In genomic region chr6:85068221-85068620, GRCh38 we compare ENCODE assay signal across 22 cellular contexts.
"Had no signal": no experiment of that assay in that cellular context is flagged by ENCODE, and none has a peak within 500 bp of the region (broad histone marks: within the 10 kb centered on the region; RNA-seq: fewer than 3 reads in every experiment).

No MANE protein-coding gene starts in this region.

- H3K4me3 Mint-ChIP-seq: effector memory CD8-positive, alpha-beta T cell; naive B cell; nephron; stimulated activated effector memory CD8-positive, alpha-beta T cell treated with anti-CD3 and anti-CD28 coated beads, Interleukin-12 subunit alpha, Interleukin-12 subunit beta, amount 100 ng/mL, for 72 hours; type B pancreatic cell had no signal

- H3K9me3 ChIP-seq: esophagus muscularis mucosa, pancreas, suprapubic skin, thyroid gland had no signal

- H3K27ac Mint-ChIP-seq: effector memory CD8-positive, alpha-beta T cell; naive B cell; nephron; progenitor cell of endocrine pancreas; stimulated activated effector memory CD8-positive, alpha-beta T cell treated with anti-CD3 and anti-CD28 coated beads, Interleukin-12 subunit alpha, Interleukin-12 subunit beta, amount 100 ng/mL, for 72 hours; type B pancreatic cell had no signal

- H3K9me3 Mint-ChIP-seq: type B pancreatic cell had no signal

- H3K4me1 Mint-ChIP-seq: naive B cell; nephron; stimulated activated effector memory CD8-positive, alpha-beta T cell treated with anti-CD3 and anti-CD28 coated beads, Interleukin-12 subunit alpha, Interleukin-12 subunit beta, amount 100 ng/mL, for 72 hours had no signal

- H3K4me1 ChIP-seq: esophagus muscularis mucosa, suprapubic skin, thyroid gland had no signal

- H3K4me3 ChIP-seq: esophagus muscularis mucosa, hepatocyte, pancreas, suprapubic skin, thyroid gland had no signal

- H3K27me3 Mint-ChIP-seq: effector memory CD8-positive, alpha-beta T cell; naive B cell; progenitor cell of endocrine pancreas; type B pancreatic cell had no signal

- DNase-seq: cortex of kidney; effector memory CD8-positive, alpha-beta T cell; foreskin melanocyte; head of caudate nucleus; kidney glomerular epithelial cell; mesendoderm; naive B cell; occipital lobe; pancreas; right cardiac atrium; stimulated activated CD4-positive, alpha-beta T cell treated with anti-CD3 and anti-CD28 coated beads, Interleukin-4, amount 100 ng/mL, for 1 hour; stimulated activated CD8-positive, alpha-beta memory T cell treated with anti-CD3 and anti-CD28 coated beads, Interleukin-4, amount 100 ng/mL, for 48 hours; stimulated activated naive CD8-positive, alpha-beta T cell treated with anti-CD3 and anti-CD28 coated beads, Interleukin-15, Interleukin-2, amounts not matched to agents 100 U/mL and 50 U/mL, for 24 hours; thyroid gland had no signal

- H3K36me3 ChIP-seq: esophagus muscularis mucosa, pancreas, suprapubic skin, thyroid gland had no signal

- H3K27me3 ChIP-seq: esophagus muscularis mucosa, hepatocyte, pancreas, suprapubic skin, thyroid gland had no signal

- ATAC-seq: effector memory CD8-positive, alpha-beta T cell; pancreas; right cardiac atrium; stimulated activated effector memory CD8-positive, alpha-beta T cell treated with anti-CD3 and anti-CD28 coated beads, Interleukin-12 subunit alpha, Interleukin-12 subunit beta, amount 100 ng/mL, for 72 hours; stimulated activated naive CD8-positive, alpha-beta T cell treated with anti-CD3 and anti-CD28 coated beads, Interleukin-15, Interleukin-2, amounts not matched to agents 100 U/mL and 50 U/mL, for 24 hours had no signal

- H3K36me3 Mint-ChIP-seq: naive B cell; stimulated activated effector memory CD8-positive, alpha-beta T cell treated with anti-CD3 and anti-CD28 coated beads, Interleukin-12 subunit alpha, Interleukin-12 subunit beta, amount 100 ng/mL, for 72 hours; type B pancreatic cell had no signal

- H3K27ac ChIP-seq: epithelial cell of prostate, esophagus muscularis mucosa, hepatocyte, pancreas, suprapubic skin, thyroid gland had no signal
